In genomic region chr17:60231234-60231633, GRCh38 we compare ENCODE assay signal across 8 cellular contexts.
DNase-seq lines count a peak whose midpoint lies in the region; ATAC-seq, FAIRE-seq and TF ChIP-seq lines count a peak whose summit lies in the region.

No MANE protein-coding gene starts in this region.

- TF ChIP-seq CTCF in AG09309 (IDR thresholded peaks at IDR 0.05; ENCODE audit: control insufficient read depth, insufficient read depth, low read depth, low read length, missing control alignments) (peak; percentile 54), GM23338 (conservative IDR thresholded peaks at IDR 0.05; ENCODE audit: low read depth in 2 of 2) (peak; percentile 51 to 56)

- H3K4me3 Mint-ChIP-seq in GM23338 = no peak overlapping the region

- peaks cover 10% of the 10 kb centered on the region; the same call in 2 of the 3 replicates for H3K4me1 Mint-ChIP-seq in GM23338

- ATAC-seq in GM23338 = peak; percentile 44
- ATAC-seq in HG03460 (IDR thresholded peaks at IDR 0.05; ENCODE audit: unreplicated experiment) = no peak

- H3K4me3 ChIP-seq in AG09309 (ENCODE audit: control insufficient read depth, low read depth, low read length) (no peak overlapping the region), GM23338 (no peak overlapping the region)

- H3K4me1 ChIP-seq in GM23338 (ENCODE audit: insufficient read depth) = no peaks in the 10 kb centered on the region

- no peaks in the 10 kb centered on the region for H3K79me2 ChIP-seq in GM23338 (replicated peaks; ENCODE audit: insufficient read depth)

- peak overlapping the region; percentile 53 for H3K27ac ChIP-seq in GM23338 (ENCODE audit: low read depth)

- H2AFZ ChIP-seq in GM23338 = no peak overlapping the region

- H3F3A ChIP-seq in GM23338 (replicated peaks; ENCODE audit: low read depth) = no peaks in the 10 kb centered on the region

- no peaks in the 10 kb centered on the region for H3K9me2 ChIP-seq in GM23338 (ENCODE audit: insufficient read depth)

- no peaks in the 10 kb centered on the region; the same call in 1 of the 2 replicates for H3K36me3 ChIP-seq in GM23338 (ENCODE audit: insufficient read depth)

- H3K9me3 Mint-ChIP-seq in GM23338 = no peaks in the 10 kb centered on the region

- no peaks in the 10 kb centered on the region; the same call in none of the 2 replicates for H4K20me1 ChIP-seq in GM23338 (replicated peaks; ENCODE audit: insufficient read depth)

- peak; percentile 40 for FAIRE-seq in RCC 7860 (lab: Jason Lieb, UNC)

- H3K27ac Mint-ChIP-seq in GM23338 = peak overlapping the region; percentile 92

- H3K27me3 ChIP-seq in GM23338 (ENCODE audit: insufficient read depth) = no peaks in the 10 kb centered on the region

- H3K4me2 ChIP-seq in GM23338 = no peak overlapping the region

- no peak for DNase-seq in AG09309 (ENCODE audit: low read depth)
- peak; percentile 30 for DNase-seq in GM23338 (ENCODE audit: low spot score)
- no peak for DNase-seq in RCC 7860 (ENCODE audit: low spot score)
- peak; percentile 33 for DNase-seq in fibroblast of gingiva (ENCODE audit: low read depth)
- peak; percentile 19 for DNase-seq in stromal cell of bone marrow (ENCODE audit: low read depth)
- no peak for DNase-seq in KG1 (lab: John Stamatoyannopoulos, UW)
- DNase-seq in activated effector memory CD4-positive, alpha-beta T cell treated with Interleukin-2 at 50 U/mL for 16 hours = no peak

- H3K36me3 Mint-ChIP-seq in GM23338 (ENCODE audit: low read depth) = peaks cover 24% of the 10 kb centered on the region

- peaks cover 7% of the 10 kb centered on the region for H3K27me3 Mint-ChIP-seq in GM23338 (ENCODE audit: insufficient read depth, low read depth, poor library complexity)

TF ChIP-seq in GM23338, 12 proteins besides CTCF, POLR2A, EP300 and RAD21:
- no peak for TF ChIP-seq ZNF331 (CRISPR knock-in tag; IDR thresholded peaks at IDR 0.05; ENCODE audit: low read depth)
- TF ChIP-seq CREB1 (CRISPR knock-in tag; IDR thresholded peaks at IDR 0.05; ENCODE audit: low read depth) = no peak
- no peak for TF ChIP-seq EZH2 (IDR thresholded peaks at IDR 0.05; ENCODE audit: low read depth, unreplicated experiment)
- no peak for TF ChIP-seq NANOG (IDR thresholded peaks at IDR 0.05; ENCODE audit: borderline replicate concordance)
- TF ChIP-seq STAT1 (IDR thresholded peaks at IDR 0.05; ENCODE audit: unreplicated experiment) = no peak
- no peak for TF ChIP-seq JUNB (IDR thresholded peaks at IDR 0.05; ENCODE audit: unreplicated experiment)
- no peak for TF ChIP-seq ZNF114 (CRISPR knock-in tag; IDR thresholded peaks at IDR 0.05)
- TF ChIP-seq ZNF462 (CRISPR knock-in tag; IDR thresholded peaks at IDR 0.05) = no peak
- TF ChIP-seq ETS1 (IDR thresholded peaks at IDR 0.05) = no peak
- TF ChIP-seq EZH2phosphoT487 (IDR thresholded peaks at IDR 0.05; ENCODE audit: unreplicated experiment) = no peak
- TF ChIP-seq REST (IDR thresholded peaks at IDR 0.05; ENCODE audit: unreplicated experiment) = no peak

Comparison
In these comparisons a context has a peak if more than half of its experiments do, and no peak if none do; other contexts are left out.
1. DNase-seq: peak in GM23338 (single experiment), fibroblast of gingiva (single experiment) and stromal cell of bone marrow (single experiment); none in AG09309 (single experiment), RCC 7860 (single experiment), KG1 (single experiment) and activated effector memory CD4-positive, alpha-beta T cell treated with Interleukin-2 at 50 U/mL for 16 hours (single experiment).